ENCODE assay signal across 1 cellular context in the genomic region with DNA sequence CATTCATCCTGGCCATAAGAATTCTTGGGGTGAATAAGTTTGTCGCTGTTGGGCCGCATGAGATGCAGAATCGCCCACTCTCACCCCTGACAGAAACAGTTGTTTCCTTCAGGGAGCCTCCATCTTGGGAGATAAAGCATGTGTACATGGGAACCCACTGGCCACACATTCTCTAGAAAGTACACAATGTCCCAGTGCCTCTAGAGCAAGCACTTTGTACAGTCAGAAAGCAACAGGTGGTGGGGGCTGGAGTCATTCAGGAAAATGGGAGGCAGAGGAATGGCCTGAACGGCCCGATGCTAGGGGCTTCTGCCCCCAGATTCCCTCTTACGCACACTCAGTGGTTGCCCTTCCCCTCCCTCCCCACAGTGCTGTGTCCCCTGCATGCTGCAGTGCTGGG.
A peak's percentile ranks its signal among the peaks of the same experiment; 100 is the strongest.
TF ChIP-seq lines count a peak whose summit lies in the region.

No MANE protein-coding gene starts in this region.

TF ChIP-seq in HEK293, 187 proteins besides CTCF, POLR2A, EP300 and RAD21 (continued from another document):
- TF ChIP-seq SCRT2 (tag by site-specific recombination; IDR thresholded peaks at IDR 0.05) = peak; percentile 96
- no peak for TF ChIP-seq ZNF16 (tag by site-specific recombination; IDR thresholded peaks at IDR 0.05; ENCODE audit: low read depth)
- no peak for TF ChIP-seq ZNF366 (tag by site-specific recombination; conservative IDR thresholded peaks at IDR 0.05)
